ENCODE assay signal across 12 cellular contexts in genomic region chr1:40267767-40268187, GRCh38. TPM values are rescaled to one million over a fixed set of nuclear protein-coding genes. Genes with fewer than 3 reads are reported as not detected.
DNase-seq lines count a peak whose midpoint lies in the region; ATAC-seq and TF ChIP-seq lines count a peak whose summit lies in the region.
"Had no signal": no experiment of that assay in that cellular context is flagged by ENCODE, and none has a peak within 500 bp of the region (broad histone marks: within the 10 kb centered on the region; RNA-seq: fewer than 3 reads in every experiment).

No MANE protein-coding gene starts in this region.

- H3K27me3 ChIP-seq in body of pancreas: no peaks in the 10 kb centered on the region
- no peaks in the 10 kb centered on the region for H3K27me3 ChIP-seq in right atrium auricular region
- H3K27me3 ChIP-seq in stomach smooth muscle (ENCODE audit: control insufficient read depth in 1 of 2, insufficient read depth in 2 of 2, low read length in 2 of 2): no peaks in the 10 kb centered on the region

- peaks cover 22% of the 10 kb centered on the region for H3K4me1 ChIP-seq in body of pancreas
- peaks cover 0 to 29% of the 10 kb centered on the region in 2 donors for H3K4me1 ChIP-seq in right atrium auricular region
- H3K4me1 ChIP-seq in stomach smooth muscle (ENCODE audit: control insufficient read depth, insufficient read depth, low read length): peaks cover 13% of the 10 kb centered on the region

- ATAC-seq in body of pancreas (peak; percentile 98), HG03135 (IDR thresholded peaks at IDR 0.05; ENCODE audit: unreplicated experiment) (no peak)

- intact Hi-C loops in body of pancreas (cut with DNase I): no loop called here

- DNase-seq in HS-27A (ENCODE audit: low read depth): peak; percentile 36
- peak; percentile 51 to 72 (median 59) for DNase-seq in body of pancreas
- DNase-seq in right atrium auricular region (ENCODE audit: low spot score): no peak
- DNase-seq in HuH-7.5 (ENCODE audit: low spot score): no peak
- no peak for DNase-seq in stimulated activated naive CD4-positive, alpha-beta T cell (lab: John Stamatoyannopoulos, UW)
- no peak for DNase-seq in NCI-H526 (lab: John Stamatoyannopoulos, UW)
- DNase-seq: activated T-cell treated with anti-CD3 and anti-CD28 coated beads for 4 hours, foreskin melanocyte, NCI-H1930 had no signal

- H3K27ac ChIP-seq in body of pancreas (peak overlapping the region; percentile 25 to 90 (median 85)), right atrium auricular region (peak overlapping the region; percentile 66 to 75), stomach smooth muscle (ENCODE audit: low read length) (peak overlapping the region; percentile 60)

- H3K9ac ChIP-seq in stomach smooth muscle (ENCODE audit: low read length in 2 of 2): no peak overlapping the region

- H3K9me3 ChIP-seq in body of pancreas (no peaks in the 10 kb centered on the region), right atrium auricular region (no peaks in the 10 kb centered on the region), stomach smooth muscle (ENCODE audit: control insufficient read depth in 2 of 2, low read length in 2 of 2) (no peaks in the 10 kb centered on the region)

- no peak overlapping the region for H3K4me3 ChIP-seq in body of pancreas
- H3K4me3 ChIP-seq in right atrium auricular region: no peak overlapping the region
- H3K4me3 ChIP-seq in stomach smooth muscle (ENCODE audit: low read length in 2 of 2): peak overlapping the region in 1 of 2 donors; percentile 17

- TF ChIP-seq CTCF in body of pancreas (IDR thresholded peaks at IDR 0.05): peak in 1 of 7 experiments; percentile 8
- no peak for TF ChIP-seq CTCF in right atrium auricular region (IDR thresholded peaks at IDR 0.05)

- no peak for TF ChIP-seq POLR2A in body of pancreas (IDR thresholded peaks at IDR 0.05)

- H3K36me3 ChIP-seq in body of pancreas (replicated peaks in 1 of 2; ENCODE audit: insufficient read depth in 1 of 2, low read depth in 2 of 2) (no peaks in the 10 kb centered on the region), right atrium auricular region (peaks cover 55% of the 10 kb centered on the region), stomach smooth muscle (ENCODE audit: control insufficient read depth in 2 of 2, insufficient read depth in 2 of 2, low read length in 2 of 2) (peaks cover 20% of the 10 kb centered on the region in 2 donors)

- 14 to 20% methylated on average over 2 of the region's 2 CpGs for WGBS in body of pancreas, 2 donors

RNA-seq across cellular contexts. Expression of gene ZMPSTE24, which starts 9.7 kb away (rescaled TPM):
- 10 to 100 TPM; 20.8 to 25.7 TPM for total RNA-seq in body of pancreas
- total RNA-seq in right atrium auricular region: 10 to 100 TPM; 23.8 to 43.2 TPM

RNA-seq across cellular contexts. Expression of gene TMCO2, which starts 20.0 kb away (rescaled TPM):
- total RNA-seq in body of pancreas (not detected), right atrium auricular region (not detected)
- total RNA-seq: neural crest cell had no signal

RNA-seq across cellular contexts. Expression of gene COL9A2, which starts 49.3 kb away (rescaled TPM):
- total RNA-seq in body of pancreas (10 to 100 TPM in 1 of 2 donors, 1 to 10 TPM in 1; 2.3 to 59.1 TPM), right atrium auricular region (1 to 10 TPM in 1 of 2 donors, under 1 TPM in 1; 0.59 to 1.2 TPM)

Comparison
In these comparisons a context has a peak if more than half of its experiments do, and no peak if none do; other contexts are left out.
1. DNase-seq: peak in HS-27A (single experiment) and body of pancreas (4 of 4); none in right atrium auricular region (single experiment), HuH-7.5 (single experiment), stimulated activated naive CD4-positive, alpha-beta T cell (0 of 6) and NCI-H526 (0 of 2).
2. Peak in every context shown above with its lines, with median percentiles within 50 percentile points of each other: H3K27ac ChIP-seq.